In the genomic region with DNA sequence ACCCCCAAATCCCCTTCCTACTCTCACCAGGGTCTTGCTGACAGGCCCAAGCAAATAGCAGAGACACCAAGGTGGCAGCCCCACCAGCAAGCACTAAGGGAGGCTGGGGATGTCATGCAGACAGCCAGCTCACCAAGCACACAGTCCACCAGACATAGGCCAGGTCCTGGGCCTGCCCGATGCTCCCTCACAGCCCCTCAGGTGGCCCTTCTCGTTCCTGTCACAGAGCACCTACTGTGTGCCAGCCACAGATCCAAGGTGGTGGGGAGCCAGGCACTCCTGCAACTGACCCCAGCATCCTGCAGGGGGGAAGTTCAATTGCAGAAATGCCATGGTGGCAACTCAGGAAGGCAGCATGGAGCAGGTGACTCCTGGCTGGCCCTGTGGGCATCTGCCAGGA, we compare ENCODE assay signal across 14 cellular contexts.
DNase-seq lines count a peak whose midpoint lies in the region; ATAC-seq and TF ChIP-seq lines count a peak whose summit lies in the region.
"Had no signal": no experiment of that assay in that cellular context is flagged by ENCODE, and none has a peak within 500 bp of the region (broad histone marks: within the 10 kb centered on the region; RNA-seq: fewer than 3 reads in every experiment).

No MANE protein-coding gene starts in this region.

- no peaks in the 10 kb centered on the region for H4K20me1 ChIP-seq in PC-3 (ENCODE audit: low read length)
- peaks cover 9% of the 10 kb centered on the region for H4K20me1 ChIP-seq in PC-9 (ENCODE audit: insufficient read depth)

- H3F3A ChIP-seq in PC-3 (ENCODE audit: low read length, unreplicated experiment): no peaks in the 10 kb centered on the region
- H3F3A ChIP-seq in PC-9 (ENCODE audit: insufficient read depth, low read depth): peaks cover 3% of the 10 kb centered on the region; the same call in 1 of the 2 replicates

- no peaks in the 10 kb centered on the region for H3K27me3 Mint-ChIP-seq in activated T-helper 2 cell treated with anti-CD3 and anti-CD28 coated beads, Interferon-gamma antibody, Interleukin-2, Interleukin-4, amounts not matched to agents 10 μg/mL and 5 μg/mL and 100 μg/mL, durations not matched to agents 14 hours and 24 hours and 36 hours (ENCODE audit: low read depth)
- no peaks in the 10 kb centered on the region for H3K27me3 Mint-ChIP-seq in naive B cell
- H3K27me3 Mint-ChIP-seq: stimulated activated naive CD8-positive, alpha-beta T cell treated with anti-CD3 and anti-CD28 coated beads, Interleukin-15, amount 100 ng/mL, for 72 hours had no signal

- peaks cover 68% of the 10 kb centered on the region for H3K4me1 Mint-ChIP-seq in activated T-helper 2 cell treated with anti-CD3 and anti-CD28 coated beads, Interferon-gamma antibody, Interleukin-2, Interleukin-4, amounts not matched to agents 10 μg/mL and 5 μg/mL and 100 μg/mL, durations not matched to agents 14 hours and 24 hours and 36 hours (ENCODE audit: low read depth)
- H3K4me1 Mint-ChIP-seq in naive B cell: peaks cover 72 to 93% (median 82%) of the 10 kb centered on the region in 3 donors

- H2AFZ ChIP-seq in PC-3 (ENCODE audit: low read length) (no peak overlapping the region), PC-9 (no peak overlapping the region)
- H2AFZ ChIP-seq: GM23338 had no signal

- intact Hi-C loops in heart right ventricle (cut with DNase I): no loop called here
- intact Hi-C loops in cardiac septum (cut with DNase I): no loop called here
- intact Hi-C loops in activated T-helper 2 cell treated with anti-CD3 and anti-CD28 coated beads, Interferon-gamma antibody, Interleukin-2, Interleukin-4, amounts not matched to agents 10 μg/mL and 5 μg/mL and 100 μg/mL, durations not matched to agents 14 hours and 24 hours and 36 hours (cut with micrococcal nuclease): loop anchor here (1.0 to 5.0 kb wide), 2 partner anchors 11 to 47 kb away; no protein-coding TSS in a partner anchor
- intact Hi-C loops in upper lobe of right lung (cut with DNase I): no loop called here
- intact Hi-C loops in PC-3 (cut with micrococcal nuclease): no loop called here
- intact Hi-C loops in PC-9 (cut with micrococcal nuclease; ENCODE audit: unreplicated experiment): no loop called here

- DNase-seq in heart right ventricle (no peak), cardiac septum (ENCODE audit: low spot score) (no peak), naive B cell (no peak), upper lobe of right lung (no peak), PC-3 (no peak), PC-9 (no peak)
- no peak for DNase-seq in activated T-helper 2 cell treated with anti-CD3 and anti-CD28 coated beads, Interferon-gamma antibody, Interleukin-2, Interleukin-4, amounts not matched to agents 10 μg/mL and 5 μg/mL and 100 μg/mL, durations not matched to agents 14 hours and 24 hours and 36 hours (ENCODE audit: low spot score)
- DNase-seq: anterior cingulate cortex; BE2C; NCI-H446; stimulated activated naive CD8-positive, alpha-beta T cell treated with anti-CD3 and anti-CD28 coated beads, Interleukin-15, amount 100 ng/mL, for 72 hours had no signal

- TF ChIP-seq CTCF in heart right ventricle (IDR thresholded peaks at IDR 0.05): no peak
- TF ChIP-seq CTCF in upper lobe of right lung (IDR thresholded peaks at IDR 0.05): no peak
- TF ChIP-seq CTCF in PC-3 (conservative IDR thresholded peaks at IDR 0.05; ENCODE audit: low read depth, low read length): no peak
- no peak for TF ChIP-seq CTCF in PC-9 (conservative IDR thresholded peaks at IDR 0.05)

- H3K79me2 ChIP-seq in PC-3 (ENCODE audit: low read length): peaks cover 62% of the 10 kb centered on the region
- H3K79me2 ChIP-seq in PC-9 (ENCODE audit: low read depth): peaks cover 73% of the 10 kb centered on the region

- H3K4me2 ChIP-seq in PC-3 (ENCODE audit: low read length) (no peak overlapping the region), PC-9 (no peak overlapping the region)
- H3K4me2 ChIP-seq: GM23338 had no signal

- no peaks in the 10 kb centered on the region for H3K9me3 ChIP-seq in heart right ventricle
- H3K9me3 ChIP-seq in upper lobe of right lung: no peaks in the 10 kb centered on the region
- no peaks in the 10 kb centered on the region for H3K9me3 ChIP-seq in PC-3 (ENCODE audit: low read length)
- no peaks in the 10 kb centered on the region for H3K9me3 ChIP-seq in PC-9 (ENCODE audit: insufficient read depth, low read depth)
- H3K9me3 ChIP-seq: BE2C, SJSA1 had no signal

- ATAC-seq in heart right ventricle (no peak), naive B cell (ENCODE audit: low read depth in 2 of 2) (no peak), upper lobe of right lung (no peak), PC-3 (no peak), GM21528 (IDR thresholded peaks at IDR 0.05; ENCODE audit: low FRiP score, unreplicated experiment) (no peak)
- ATAC-seq: GM23338; stimulated activated naive CD8-positive, alpha-beta T cell treated with anti-CD3 and anti-CD28 coated beads, Interleukin-15, amount 100 ng/mL, for 72 hours had no signal

- no peaks in the 10 kb centered on the region for H3K9me3 Mint-ChIP-seq in activated T-helper 2 cell treated with anti-CD3 and anti-CD28 coated beads, Interferon-gamma antibody, Interleukin-2, Interleukin-4, amounts not matched to agents 10 μg/mL and 5 μg/mL and 100 μg/mL, durations not matched to agents 14 hours and 24 hours and 36 hours
- no peaks in the 10 kb centered on the region for H3K9me3 Mint-ChIP-seq in naive B cell
- H3K9me3 Mint-ChIP-seq: GM23338; stimulated activated naive CD8-positive, alpha-beta T cell treated with anti-CD3 and anti-CD28 coated beads, Interleukin-15, amount 100 ng/mL, for 72 hours had no signal

- H3K36me3 ChIP-seq in heart right ventricle (peaks cover 0 to 9% (median 0%) of the 10 kb centered on the region in 9 donors), upper lobe of right lung (no peaks in the 10 kb centered on the region), PC-3 (ENCODE audit: low read depth, low read length) (no peaks in the 10 kb centered on the region), PC-9 (ENCODE audit: low read depth) (no peaks in the 10 kb centered on the region)
- H3K36me3 ChIP-seq: BE2C, SJSA1 had no signal

- no peak overlapping the region for H3K9ac ChIP-seq in PC-3 (ENCODE audit: low read length)

- H3K27me3 ChIP-seq in heart right ventricle: no peaks in the 10 kb centered on the region
- no peaks in the 10 kb centered on the region for H3K27me3 ChIP-seq in upper lobe of right lung
- no peaks in the 10 kb centered on the region for H3K27me3 ChIP-seq in PC-3 (ENCODE audit: low read length)
- no peaks in the 10 kb centered on the region for H3K27me3 ChIP-seq in PC-9 (ENCODE audit: insufficient read depth, low read depth)
- H3K27me3 ChIP-seq: BE2C, SJSA1 had no signal

- CTCF ChIA-PET in PC-3 (lab: Charles Lee) (no interaction called here), PC-9 (lab: Charles Lee) (no interaction called here)

- peak overlapping the region in 8 of 10 donors; percentile 33 to 64 (median 50) for H3K27ac ChIP-seq in heart right ventricle
- peak overlapping the region; percentile 32 for H3K27ac ChIP-seq in upper lobe of right lung
- H3K27ac ChIP-seq in PC-3 (ENCODE audit: low read length): no peak overlapping the region
- no peak overlapping the region for H3K27ac ChIP-seq in PC-9
- H3K27ac ChIP-seq: SJSA1 had no signal

- H3K4me1 ChIP-seq in heart right ventricle: peaks cover 36 to 93% (median 73%) of the 10 kb centered on the region in 9 donors
- H3K4me1 ChIP-seq in upper lobe of right lung: peaks cover 63% of the 10 kb centered on the region
- no peaks in the 10 kb centered on the region for H3K4me1 ChIP-seq in PC-3 (ENCODE audit: insufficient read depth, low read length)
- H3K4me1 ChIP-seq in PC-9 (replicated peaks; ENCODE audit: insufficient read depth): no peaks in the 10 kb centered on the region
- H3K4me1 ChIP-seq: SJSA1 had no signal

- H3K4me3 ChIP-seq in heart right ventricle (no peak overlapping the region), upper lobe of right lung (no peak overlapping the region), PC-3 (ENCODE audit: low read length) (no peak overlapping the region), PC-9 (no peak overlapping the region)
- H3K4me3 ChIP-seq: GM23338, SJSA1 had no signal

- H3K4me3 Mint-ChIP-seq in activated T-helper 2 cell treated with anti-CD3 and anti-CD28 coated beads, Interferon-gamma antibody, Interleukin-2, Interleukin-4, amounts not matched to agents 10 μg/mL and 5 μg/mL and 100 μg/mL, durations not matched to agents 14 hours and 24 hours and 36 hours (ENCODE audit: low read depth): no peak overlapping the region
- H3K4me3 Mint-ChIP-seq in naive B cell: peak overlapping the region in 3 of 8 donors; percentile 24 to 65 (median 34)
- H3K4me3 Mint-ChIP-seq: GM23338 had no signal

- H3K36me3 Mint-ChIP-seq in activated T-helper 2 cell treated with anti-CD3 and anti-CD28 coated beads, Interferon-gamma antibody, Interleukin-2, Interleukin-4, amounts not matched to agents 10 μg/mL and 5 μg/mL and 100 μg/mL, durations not matched to agents 14 hours and 24 hours and 36 hours (ENCODE audit: low read depth): peaks cover 7% of the 10 kb centered on the region
- H3K36me3 Mint-ChIP-seq in naive B cell: no peaks in the 10 kb centered on the region

- peak overlapping the region; percentile 55 for H3K27ac Mint-ChIP-seq in activated T-helper 2 cell treated with anti-CD3 and anti-CD28 coated beads, Interferon-gamma antibody, Interleukin-2, Interleukin-4, amounts not matched to agents 10 μg/mL and 5 μg/mL and 100 μg/mL, durations not matched to agents 14 hours and 24 hours and 36 hours
- peak overlapping the region; percentile 72 to 99 (median 90) for H3K27ac Mint-ChIP-seq in naive B cell
- H3K27ac Mint-ChIP-seq: GM23338 had no signal

- BruUV-seq in PC-3 (replicated peaks; lab: Mats Ljungman, UMichigan): no TSS peak
- no TSS peak for BruUV-seq in PC-9 (replicated peaks; lab: Mats Ljungman, UMichigan)

- H3K9me2 ChIP-seq in PC-3 (replicated peaks; ENCODE audit: low read length) (no peaks in the 10 kb centered on the region), PC-9 (ENCODE audit: insufficient read depth) (no peaks in the 10 kb centered on the region)

- WGBS in heart right ventricle, 2 donors: 81 to 82% methylated on average over 2 of the region's 2 CpGs

- POLR2A ChIA-PET in PC-3 (lab: Charles Lee; ENCODE audit: unreplicated experiment): no interaction called here
- POLR2A ChIA-PET in PC-9 (lab: Charles Lee; ENCODE audit: unreplicated experiment): no interaction called here

Comparison
In these comparisons a context has a peak if more than half of its experiments do, and no peak if none do; other contexts are left out.
1. H3K27ac ChIP-seq: peak in heart right ventricle (8 of 10) and upper lobe of right lung (single experiment); none in PC-3 (single experiment) and PC-9 (single experiment).